ENCODE assay signal across 26 cellular contexts in genomic region chr15:67850336-67850735, GRCh38. TPM values are rescaled to one million over a fixed set of nuclear protein-coding genes. Genes with fewer than 3 reads are reported as not detected.
DNase-seq lines count a peak whose midpoint lies in the region; ATAC-seq, FAIRE-seq and TF ChIP-seq lines count a peak whose summit lies in the region.
"Had no signal": no experiment of that assay in that cellular context is flagged by ENCODE, and none has a peak within 500 bp of the region (broad histone marks: within the 10 kb centered on the region; RNA-seq: fewer than 3 reads in every experiment).

No MANE protein-coding gene starts in this region.

- WGBS in A549 (ENCODE audit: missing lambda C conversion rate) = 55% methylated on average over 7 of the region's 7 CpGs

- H2AFZ ChIP-seq in GM23338 = peak overlapping the region; percentile 76
- H2AFZ ChIP-seq in OCI-LY7 (ENCODE audit: low read length) = peak overlapping the region; percentile 70
- H2AFZ ChIP-seq: GM23248 had no signal

- TF ChIP-seq RAD21 in A549 (conservative IDR thresholded peaks at IDR 0.05 in 1 of 2, IDR thresholded peaks at IDR 0.05 in 1 of 2) = no peak

- no peak for ATAC-seq in A549
- ATAC-seq in GM23338 = no peak
- ATAC-seq: T-cell had no signal

- DNase-seq in A549 (ENCODE audit: low read depth in 1 of 2, low spot score in 1 of 2) (no peak), GM23338 (ENCODE audit: low spot score) (no peak), OCI-LY7 (ENCODE audit: low spot score) (peak; percentile 57), islet precursor cell (peak; percentile 18), GM19239 (ENCODE audit: insufficient read length, low spot score) (no peak), chondrocyte (ENCODE audit: low spot score) (no peak)
- no peak for DNase-seq in activated T-cell treated with anti-CD3 and anti-CD28 coated beads, Interleukin-2, amount 50 U/mL, for 48 hours
- DNase-seq: CD4-positive, alpha-beta T cell; COR-L47; DMS 273 treated with DMSO at 0.1 percent for 48 hours; DMS79 treated with DMSO at 0.1 percent for 48 hours; HCEC 1CT; NCI-H1105; NCI-H1694; NCI-H2081; NCI-H2171; NCI-H524 treated with DMSO at 0.1 percent for 48 hours; Peyer's patch; SJCRH30; T-cell had no signal

- H3K36me3 Mint-ChIP-seq in GM23338 (ENCODE audit: low read depth) = no peaks in the 10 kb centered on the region
- no peaks in the 10 kb centered on the region for H3K36me3 Mint-ChIP-seq in chondrocyte (ENCODE audit: low read depth)
- H3K36me3 Mint-ChIP-seq: T-cell had no signal

- H4K20me1 ChIP-seq in GM23338 (replicated peaks; ENCODE audit: insufficient read depth) (no peaks in the 10 kb centered on the region), OCI-LY7 (ENCODE audit: insufficient read depth, low read length) (no peaks in the 10 kb centered on the region)

- H3K79me2 ChIP-seq in GM23338 (replicated peaks; ENCODE audit: insufficient read depth) = no peaks in the 10 kb centered on the region
- no peaks in the 10 kb centered on the region for H3K79me2 ChIP-seq in OCI-LY7 (ENCODE audit: insufficient read depth, low read depth, low read length)

- H3K9me3 ChIP-seq in A549 (no peaks in the 10 kb centered on the region), OCI-LY7 (ENCODE audit: low read length) (peaks cover 10% of the 10 kb centered on the region; the same call in 1 of the 2 replicates)
- H3K9me3 ChIP-seq: Peyer's patch had no signal

- H3K4me2 ChIP-seq in A549 (peak overlapping the region; percentile 58; the same call in 2 of the 3 replicates), GM23338 (no peak overlapping the region), OCI-LY7 (ENCODE audit: low read length) (peak overlapping the region; percentile 61)
- H3K4me2 ChIP-seq: KMS-11 had no signal

- H3K4me1 Mint-ChIP-seq in GM23338 = peaks cover 37% of the 10 kb centered on the region
- H3K4me1 Mint-ChIP-seq in chondrocyte (ENCODE audit: low read depth) = peaks cover 3% of the 10 kb centered on the region
- H3K4me1 Mint-ChIP-seq: T-cell had no signal

- POLR2A ChIA-PET in A549 (lab: Yijun Ruan, JAX) = no interaction called here
- POLR2A ChIA-PET in OCI-LY7 (lab: Charles Lee) = interaction anchor here (1.2 kb wide), 1 partner anchor 9 kb away, joined by 3 read pairs; no protein-coding TSS in a partner anchor

- H3K27me3 Mint-ChIP-seq in GM23338 (ENCODE audit: insufficient read depth, low read depth, poor library complexity) (peaks cover 8% of the 10 kb centered on the region), chondrocyte (ENCODE audit: low read depth) (no peaks in the 10 kb centered on the region)
- H3K27me3 Mint-ChIP-seq: CD4-positive, alpha-beta T cell had no signal

- H3K4me3 ChIP-seq in A549 (no peak overlapping the region), GM23338 (no peak overlapping the region), OCI-LY7 (ENCODE audit: low read depth, low read length, poor library complexity, severe bottlenecking) (peak overlapping the region; percentile 32)
- H3K4me3 ChIP-seq: GM23248, Peyer's patch, SJCRH30 had no signal

- no peak for TF ChIP-seq EP300 in A549 (IDR thresholded peaks at IDR 0.05)

- H3K4me3 Mint-ChIP-seq in GM23338 = no peak overlapping the region
- H3K4me3 Mint-ChIP-seq in chondrocyte (ENCODE audit: unreplicated experiment) = no peak overlapping the region
- H3K4me3 Mint-ChIP-seq: CD4-positive, alpha-beta T cell; T-cell had no signal

- H3K36me3 ChIP-seq in GM23338 (ENCODE audit: insufficient read depth) (peaks cover 3% of the 10 kb centered on the region; the same call in 1 of the 2 replicates), OCI-LY7 (ENCODE audit: insufficient read depth, low read length) (no peaks in the 10 kb centered on the region; the same call in 1 of the 2 replicates)
- H3K36me3 ChIP-seq: Peyer's patch, SJCRH30 had no signal

- H3K27me3 ChIP-seq in GM23338 (ENCODE audit: insufficient read depth) = no peaks in the 10 kb centered on the region
- H3K27me3 ChIP-seq: Peyer's patch, SJCRH30 had no signal

- TF ChIP-seq POLR2A in A549 (IDR thresholded peaks at IDR 0.05; ENCODE audit: low read length) = no peak

- H3K9me2 ChIP-seq in GM23338 (ENCODE audit: insufficient read depth) (peaks cover 5% of the 10 kb centered on the region; the same call in 1 of the 2 replicates), OCI-LY7 (ENCODE audit: insufficient read depth, low read length) (no peaks in the 10 kb centered on the region)

- CTCF ChIA-PET in A549 (lab: Yijun Ruan, JAX) = interaction anchor here (9.7 kb wide), 1 partner anchor 13 kb away, joined by 66 read pairs; no protein-coding TSS in a partner anchor
- CTCF ChIA-PET in OCI-LY7 (lab: Charles Lee; ENCODE audit: unreplicated experiment) = no interaction called here

- H3K9me3 Mint-ChIP-seq in GM23338 = no peaks in the 10 kb centered on the region; the same call in 2 of the 3 replicates
- peaks cover 3% of the 10 kb centered on the region for H3K9me3 Mint-ChIP-seq in chondrocyte (ENCODE audit: low read depth)
- H3K9me3 Mint-ChIP-seq: CD4-positive, alpha-beta T cell; T-cell had no signal

- H3K27ac ChIP-seq in A549 = peak overlapping the region; percentile 52 to 65; a peak in 5 of 6 replicates
- no peak overlapping the region for H3K27ac ChIP-seq in GM23338 (ENCODE audit: low read depth)
- peak overlapping the region; percentile 75 for H3K27ac ChIP-seq in OCI-LY7 (ENCODE audit: low read depth, low read length, poor library complexity, severe bottlenecking)
- H3K27ac ChIP-seq: GM23248, KMS-11, Peyer's patch, SJCRH30 had no signal

- intact Hi-C loops in OCI-LY7 (cut with micrococcal nuclease; ENCODE audit: unreplicated experiment) = no loop called here

- H3F3A ChIP-seq in GM23338 (replicated peaks; ENCODE audit: low read depth) = no peaks in the 10 kb centered on the region

- H3K27ac Mint-ChIP-seq in GM23338 = no peak overlapping the region
- no peak overlapping the region for H3K27ac Mint-ChIP-seq in chondrocyte (ENCODE audit: unreplicated experiment)
- H3K27ac Mint-ChIP-seq: CD4-positive, alpha-beta T cell; T-cell had no signal

- FAIRE-seq in A549 (lab: Jason Lieb, UNC) = no peak
- no peak for FAIRE-seq in GM19239 (lab: Jason Lieb, UNC)
- FAIRE-seq: GM12891, HTR-8/SVneo had no signal

- BruUV-seq in OCI-LY7 (replicated peaks; lab: Mats Ljungman, UMichigan) = no TSS peak

- TF ChIP-seq CTCF in A549 (IDR thresholded peaks at IDR 0.05) (no peak), GM23338 (conservative IDR thresholded peaks at IDR 0.05; ENCODE audit: low read depth in 2 of 2) (no peak), OCI-LY7 (conservative IDR thresholded peaks at IDR 0.05; ENCODE audit: low read length) (no peak), chondrocyte (IDR thresholded peaks at IDR 0.05) (no peak)

- peaks cover 19% of the 10 kb centered on the region for H3K4me1 ChIP-seq in A549
- H3K4me1 ChIP-seq in GM23338 (ENCODE audit: insufficient read depth) = peaks cover 24% of the 10 kb centered on the region
- H3K4me1 ChIP-seq in OCI-LY7 (ENCODE audit: insufficient read depth, low read length, poor library complexity, severe bottlenecking) = peaks cover 71% of the 10 kb centered on the region
- H3K4me1 ChIP-seq: Peyer's patch, SJCRH30 had no signal

TF ChIP-seq in A549, 52 proteins besides CTCF, POLR2A, EP300 and RAD21 (continues in another document):
- TF ChIP-seq CBX2 (IDR thresholded peaks at IDR 0.05; ENCODE audit: borderline replicate concordance, low read depth) (no peak), ZFP36 (IDR thresholded peaks at IDR 0.05; ENCODE audit: borderline replicate concordance, partially characterized antibody) (no peak), HDAC2 (IDR thresholded peaks at IDR 0.05) (no peak), RARB (CRISPR knock-in tag; IDR thresholded peaks at IDR 0.05) (no peak), KDM5A (IDR thresholded peaks at IDR 0.05) (no peak), RFX5 (IDR thresholded peaks at IDR 0.05) (no peak), TFCP2L1 (CRISPR knock-in tag; IDR thresholded peaks at IDR 0.05) (no peak)
- TF ChIP-seq, protein P1, sequence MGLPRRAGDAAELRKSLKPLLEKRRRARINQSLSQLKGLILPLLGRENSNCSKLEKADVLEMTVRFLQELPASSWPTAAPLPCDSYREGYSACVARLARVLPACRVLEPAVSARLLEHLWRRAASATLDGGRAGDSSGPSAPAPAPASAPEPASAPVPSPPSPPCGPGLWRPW (IDR thresholded peaks at IDR 0.05) = no peak

TF ChIP-seq in GM23338, 12 proteins besides CTCF, POLR2A, EP300 and RAD21 (continues in another document):
- TF ChIP-seq EZH2 (IDR thresholded peaks at IDR 0.05; ENCODE audit: low read depth, unreplicated experiment) (no peak), ZNF114 (CRISPR knock-in tag; IDR thresholded peaks at IDR 0.05) (no peak)

RNA-seq across cellular contexts. Expression of gene RNU6-1, which starts 10.5 kb away (rescaled TPM):
- not detected in 2 replicates for polyA plus RNA-seq in A549 (2011; rRNA removed)
- not detected in 2 replicates for polyA plus RNA-seq in A549 (2012; cell fraction: cytosol; rRNA removed)
- polyA plus RNA-seq in A549 (2012; cell fraction: nucleus; rRNA removed) = not detected in 2 replicates
- not detected in 3 replicates for polyA plus RNA-seq in A549 (2017; fragmentation: RNase III; extraction: RNeasy Plus Mini Kit Qiagen cat#74134 plus additional on column Dnase treatment)
- under 0.01 TPM in 1 of 2 replicates, not detected in the other for polyA minus RNA-seq in A549 (2011; rRNA and poly(A)+ RNA removed)
- total RNA-seq in GM23338 (2014; rRNA removed; shearing (Covaris generic)) = not detected in 2 replicates
- not detected in 2 replicates for polyA plus RNA-seq in GM23338 (2016; fragmentation: Nextera tagmentation; extraction: Ambion mirVana)
- not detected in 2 replicates for total RNA-seq in OCI-LY7 (2014; rRNA removed; shearing (Covaris generic))
- total RNA-seq in OCI-LY7 (2022) = not detected in 2 replicates
- not detected in 3 replicates for total RNA-seq in chondrocyte
- total RNA-seq: A172; CD4-positive, alpha-beta T cell; GM23248; IMR-90; Peyer's patch; SJCRH30; T-cell had no signal
- polyA plus RNA-seq: GM23248, IMR-90 had no signal

RNA-seq across cellular contexts. Expression of gene SKOR1, which starts 25.0 kb away (rescaled TPM):
- polyA plus RNA-seq in A549 (2011; rRNA removed) (0.03 TPM in 2 replicates), A549 (2017; fragmentation: RNase III; extraction: RNeasy Plus Mini Kit Qiagen cat#74134 plus additional on column Dnase treatment) (0.04 to 0.11 TPM (median 0.05 TPM) in 3 replicates), GM23338 (2016; fragmentation: Nextera tagmentation; extraction: Ambion mirVana) (not detected in 2 replicates)
- polyA plus RNA-seq in A549 (2012; cell fraction: cytosol; rRNA removed) = 0.01 and 0.06 TPM in 2 replicates
- polyA plus RNA-seq in A549 (2012; cell fraction: nucleus; rRNA removed) = 0.19 and 0.28 TPM in 2 replicates
- polyA minus RNA-seq in A549 (2011; rRNA and poly(A)+ RNA removed) = 0.10 and 0.12 TPM in 2 replicates
- 0.17 and 0.19 TPM in 2 replicates for total RNA-seq in GM23338 (2014; rRNA removed; shearing (Covaris generic))
- total RNA-seq in OCI-LY7 (2014; rRNA removed; shearing (Covaris generic)) = 1.1 and 1.5 TPM in 2 replicates
- total RNA-seq in OCI-LY7 (2022) (1.0 and 1.6 TPM in 2 replicates), chondrocyte (0.15 to 0.27 TPM (median 0.22 TPM) in 3 replicates)
- total RNA-seq: A172, IMR-90 had no signal
- polyA plus RNA-seq: GM23248 had no signal

Comparison
In these comparisons a context has a peak if more than half of its experiments do, and no peak if none do; other contexts are left out.
1. DNase-seq: peak in OCI-LY7 (single experiment) and islet precursor cell (single experiment); none in A549 (0 of 2), GM23338 (single experiment), GM19239 (single experiment), activated T-cell treated with anti-CD3 and anti-CD28 coated beads, Interleukin-2, amount 50 U/mL, for 48 hours (0 of 2) and chondrocyte (single experiment).